ENCODE assay signal across 12 cellular contexts in genomic region chr12:92439397-92439779, GRCh38.
DNase-seq lines count a peak whose midpoint lies in the region; ATAC-seq, FAIRE-seq and TF ChIP-seq lines count a peak whose summit lies in the region.
"Had no signal": no experiment of that assay in that cellular context is flagged by ENCODE, and none has a peak within 500 bp of the region (broad histone marks: within the 10 kb centered on the region; RNA-seq: fewer than 3 reads in every experiment).

No MANE protein-coding gene starts in this region.

- H3K9ac ChIP-seq in astrocyte (ENCODE audit: low read length), result no peak overlapping the region

- H3K4me1 ChIP-seq in A673 (ENCODE audit: insufficient read depth, low read length, poor library complexity, severe bottlenecking) (no peaks in the 10 kb centered on the region), astrocyte (ENCODE audit: insufficient read depth, low read length) (no peaks in the 10 kb centered on the region)

- DNase-seq in A673 (ENCODE audit: low spot score) (peak; percentile 40), astrocyte (ENCODE audit: low read depth) (peak; percentile 35), hepatic stellate cell (ENCODE audit: low spot score) (peak; percentile 11), NCI-H2029 (lab: John Stamatoyannopoulos, UW) (no peak), ACHN (no peak)
- DNase-seq: activated CD4-positive, alpha-beta T cell treated with anti-CD3 and anti-CD28 coated beads, Interleukin-2, amount 50 U/mL, for 4 hours; central memory CD4-positive, alpha-beta T cell; DMS153; RPMI8226 had no signal

- H3K36me3 ChIP-seq in A673 (ENCODE audit: insufficient read depth, low read length, poor library complexity, severe bottlenecking) (no peaks in the 10 kb centered on the region), astrocyte (ENCODE audit: insufficient read depth, low read length) (no peaks in the 10 kb centered on the region)

- no peak overlapping the region for H2AFZ ChIP-seq in astrocyte (ENCODE audit: low read depth, low read length)

- peak; percentile 72 for FAIRE-seq in astrocyte (lab: Jason Lieb, UNC)

- in situ Hi-C loops in ACHN (cut with HindIII; ENCODE audit: low pct_ligation_motif_present, low pct_unique_long_range_greater_than_20kb, low sequenced_read_pairs), result no loop called here

- no peak overlapping the region for H3K4me3 ChIP-seq in A673 (ENCODE audit: low read depth, low read length, poor library complexity, severe bottlenecking)
- no peak overlapping the region for H3K4me3 ChIP-seq in astrocyte (ENCODE audit: insufficient read depth, low read depth, low read length)

- POLR2A ChIA-PET in A673 (lab: Charles Lee; ENCODE audit: low non-redundant PET), result no interaction called here

- H3K4me2 ChIP-seq in astrocyte (ENCODE audit: low read length), result no peak overlapping the region

- intact Hi-C loops in A673 (cut with micrococcal nuclease; ENCODE audit: unreplicated experiment), result no loop called here

- CTCF ChIA-PET in A673 (lab: Charles Lee), result no interaction called here

- TF ChIP-seq CTCF in A673 (conservative IDR thresholded peaks at IDR 0.05; ENCODE audit: low read depth, low read length), result no peak
- TF ChIP-seq CTCF in astrocyte (IDR thresholded peaks at IDR 0.05; ENCODE audit: insufficient read depth, low read depth, low read length), result no peak

- no peaks in the 10 kb centered on the region for H3K9me3 Mint-ChIP-seq in astrocyte (ENCODE audit: unreplicated experiment)

- BruUV-seq in A673 (replicated peaks; lab: Mats Ljungman, UMichigan), result no TSS peak

- H3K27me3 ChIP-seq in A673 (replicated peaks; ENCODE audit: insufficient read depth, low read depth, low read length, poor library complexity), result no peaks in the 10 kb centered on the region
- H3K27me3 ChIP-seq in astrocyte (ENCODE audit: insufficient read depth, low read length), result no peaks in the 10 kb centered on the region

- no peaks in the 10 kb centered on the region for H3K36me3 Mint-ChIP-seq in astrocyte (ENCODE audit: low read depth, unreplicated experiment)

- ATAC-seq in GM21423 (IDR thresholded peaks at IDR 0.05; ENCODE audit: unreplicated experiment), result peak; percentile 34
- no peak for ATAC-seq in GM21717 (IDR thresholded peaks at IDR 0.05; ENCODE audit: unreplicated experiment)
- no peak for ATAC-seq in GM18870 (IDR thresholded peaks at IDR 0.05; ENCODE audit: unreplicated experiment)

- no peaks in the 10 kb centered on the region for H3K9me3 ChIP-seq in A673 (ENCODE audit: low read depth, low read length, poor library complexity, severe bottlenecking)
- no peaks in the 10 kb centered on the region for H3K9me3 ChIP-seq in astrocyte (ENCODE audit: insufficient read depth, low read depth, low read length)

- no peaks in the 10 kb centered on the region for H3K79me2 ChIP-seq in astrocyte (ENCODE audit: insufficient read depth, low read length)

- H3K4me1 Mint-ChIP-seq in astrocyte (ENCODE audit: low read depth, unreplicated experiment), result peaks cover 6% of the 10 kb centered on the region

- H3K4me3 Mint-ChIP-seq in astrocyte (ENCODE audit: unreplicated experiment), result no peak overlapping the region

- no peak overlapping the region for H3K27ac ChIP-seq in A673 (ENCODE audit: low read depth, low read length, poor library complexity, severe bottlenecking)
- H3K27ac ChIP-seq in astrocyte (ENCODE audit: low read depth, low read length), result no peak overlapping the region

- H3K27ac Mint-ChIP-seq in astrocyte (ENCODE audit: unreplicated experiment), result peak overlapping the region; percentile 3

- no peaks in the 10 kb centered on the region for H3K27me3 Mint-ChIP-seq in astrocyte (ENCODE audit: low read depth, unreplicated experiment)

- no peaks in the 10 kb centered on the region for H4K20me1 ChIP-seq in astrocyte (ENCODE audit: insufficient read depth, low read length)

Comparison
In these comparisons a context has a peak if more than half of its experiments do, and no peak if none do; other contexts are left out.
1. DNase-seq: peak in A673 (single experiment), astrocyte (single experiment) and hepatic stellate cell (single experiment); none in NCI-H2029 (single experiment) and ACHN (single experiment).